Comparison of ENCODE assay signal across 19 cellular contexts in the genomic region with DNA sequence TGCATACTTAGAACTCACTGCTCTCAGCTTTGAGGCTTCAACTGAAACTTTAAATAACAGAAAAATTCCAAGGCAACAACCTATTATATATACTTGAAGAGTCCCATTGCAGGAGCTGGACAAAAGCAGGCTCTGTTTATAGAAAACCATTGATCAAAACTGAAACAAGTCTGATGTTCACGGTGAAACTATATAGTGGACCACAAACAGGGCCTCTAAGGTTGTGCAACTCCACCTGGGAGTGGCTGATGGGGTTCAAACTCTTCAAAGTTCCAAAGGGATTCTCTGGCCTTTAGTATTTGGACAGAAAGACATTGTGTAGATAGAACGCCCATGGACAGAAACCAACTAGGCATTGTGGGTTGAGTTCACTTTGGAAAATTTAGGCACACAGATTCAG.
DNase-seq lines count a peak whose midpoint lies in the region; ATAC-seq, FAIRE-seq and TF ChIP-seq lines count a peak whose summit lies in the region.
"Had no signal": no experiment of that assay in that cellular context is flagged by ENCODE, and none has a peak within 500 bp of the region (broad histone marks: within the 10 kb centered on the region; RNA-seq: fewer than 3 reads in every experiment).

No MANE protein-coding gene starts in this region.

- H3K79me2 ChIP-seq in HepG2 (ENCODE audit: insufficient read depth, low read length), result no peaks in the 10 kb centered on the region

- no peaks in the 10 kb centered on the region for H3K9me3 Mint-ChIP-seq in activated CD8-positive, alpha-beta T cell treated with anti-CD3 and anti-CD28 coated beads, Interleukin-2, amount 10 ng/mL, durations not matched to agents 7 days and 5 days (ENCODE audit: insufficient read depth)
- H3K9me3 Mint-ChIP-seq in HFFc6, result no peaks in the 10 kb centered on the region; the same call in 1 of the 2 replicates
- H3K9me3 Mint-ChIP-seq: CD8-positive, alpha-beta T cell had no signal

- 0% methylated on average over 2 of the region's 2 CpGs for WGBS in HepG2 (ENCODE audit: low lambda C conversion rate)
- 77% methylated on average over 2 of the region's 2 CpGs for WGBS in right lobe of liver (ENCODE audit: insufficient coverage, low coverage, low lambda C conversion rate, missing lambda C conversion rate)

- no peak overlapping the region for H3K27ac Mint-ChIP-seq in activated CD8-positive, alpha-beta T cell treated with anti-CD3 and anti-CD28 coated beads, Interleukin-2, amount 10 ng/mL, durations not matched to agents 7 days and 5 days
- no peak overlapping the region for H3K27ac Mint-ChIP-seq in HFFc6
- H3K27ac Mint-ChIP-seq: CD8-positive, alpha-beta T cell; T-helper 17 cell had no signal

- BruUV-seq in HepG2 (replicated peaks; lab: Mats Ljungman, UMichigan), result no TSS peak

- H3K9me3 ChIP-seq in HepG2 (ENCODE audit: low read length) (no peaks in the 10 kb centered on the region), right lobe of liver (no peaks in the 10 kb centered on the region)

- H3K27ac ChIP-seq in HepG2 (ENCODE audit: extremely low read length, insufficient read depth, low read length) (no peak overlapping the region), right lobe of liver (no peak overlapping the region)
- H3K27ac ChIP-seq: 22Rv1 had no signal

- no peaks in the 10 kb centered on the region for H3K36me3 Mint-ChIP-seq in activated CD8-positive, alpha-beta T cell treated with anti-CD3 and anti-CD28 coated beads, Interleukin-2, amount 10 ng/mL, durations not matched to agents 7 days and 5 days (ENCODE audit: low read depth)
- no peaks in the 10 kb centered on the region for H3K36me3 Mint-ChIP-seq in HFFc6 (ENCODE audit: low read depth)
- H3K36me3 Mint-ChIP-seq: CD8-positive, alpha-beta T cell had no signal

- CTCF ChIA-PET in HepG2 (lab: Yijun Ruan, JAX; ENCODE audit: low intra/inter-chr PET ratio, low total read pairs), result no interaction called here
- CTCF ChIA-PET in activated CD8-positive, alpha-beta T cell treated with anti-CD3 and anti-CD28 coated beads, Interleukin-2, amount 10 ng/mL, durations not matched to agents 7 days and 5 days (lab: Charles Lee), result no interaction called here

- no peak overlapping the region for H3K9ac ChIP-seq in HepG2 (ENCODE audit: insufficient read depth, low read depth, low read length)

- H3K4me3 Mint-ChIP-seq in activated CD8-positive, alpha-beta T cell treated with anti-CD3 and anti-CD28 coated beads, Interleukin-2, amount 10 ng/mL, durations not matched to agents 7 days and 5 days, result no peak overlapping the region
- no peak overlapping the region for H3K4me3 Mint-ChIP-seq in HFFc6
- H3K4me3 Mint-ChIP-seq: CD8-positive, alpha-beta T cell; T-helper 17 cell had no signal

- H3K4me1 ChIP-seq in HepG2 (ENCODE audit: insufficient read depth, low read length) (no peaks in the 10 kb centered on the region), right lobe of liver (no peaks in the 10 kb centered on the region)

- no peak overlapping the region for H2AFZ ChIP-seq in HepG2 (ENCODE audit: low read length)

- no peaks in the 10 kb centered on the region for H4K20me1 ChIP-seq in HepG2 (ENCODE audit: insufficient read depth, low read length)

- no peak for TF ChIP-seq EP300 in HepG2 (IDR thresholded peaks at IDR 0.05; ENCODE audit: low read depth in 2 of 2, low read length in 2 of 2)
- no peak for TF ChIP-seq EP300 in HepG2 (CRISPR knock-in tag; IDR thresholded peaks at IDR 0.05; ENCODE audit: borderline replicate concordance)

- no peaks in the 10 kb centered on the region for H3K4me1 Mint-ChIP-seq in activated CD8-positive, alpha-beta T cell treated with anti-CD3 and anti-CD28 coated beads, Interleukin-2, amount 10 ng/mL, durations not matched to agents 7 days and 5 days (ENCODE audit: low read depth)
- H3K4me1 Mint-ChIP-seq in HFFc6 (ENCODE audit: low read depth), result no peaks in the 10 kb centered on the region
- H3K4me1 Mint-ChIP-seq: T-helper 17 cell had no signal

- intact Hi-C loops in HepG2 (cut with micrococcal nuclease; ENCODE audit: unreplicated experiment) (no loop called here), right lobe of liver (cut with DNase I) (no loop called here)

- H3K27me3 Mint-ChIP-seq in activated CD8-positive, alpha-beta T cell treated with anti-CD3 and anti-CD28 coated beads, Interleukin-2, amount 10 ng/mL, durations not matched to agents 7 days and 5 days (ENCODE audit: low read depth), result no peaks in the 10 kb centered on the region
- H3K27me3 Mint-ChIP-seq in HFFc6 (ENCODE audit: insufficient read depth), result no peaks in the 10 kb centered on the region; the same call in none of the 2 replicates
- H3K27me3 Mint-ChIP-seq: T-helper 17 cell had no signal

- POLR2A ChIA-PET in HepG2 (lab: Yijun Ruan, JAX), result no interaction called here
- POLR2A ChIA-PET in activated CD8-positive, alpha-beta T cell treated with anti-CD3 and anti-CD28 coated beads, Interleukin-2, amount 10 ng/mL, durations not matched to agents 7 days and 5 days (lab: Charles Lee), result no interaction called here

- no peak for TF ChIP-seq POLR2A in HepG2 (IDR thresholded peaks at IDR 0.05; ENCODE audit: insufficient read depth in 1 of 2, low read depth in 2 of 2, low read length in 2 of 2)
- no peak for TF ChIP-seq POLR2A in right lobe of liver (IDR thresholded peaks at IDR 0.05)

- H3K36me3 ChIP-seq in HepG2 (replicated peaks in 1 of 2; ENCODE audit: control insufficient read depth in 1 of 2, insufficient read depth in 2 of 2, low read length in 2 of 2) (no peaks in the 10 kb centered on the region), right lobe of liver (no peaks in the 10 kb centered on the region)

- TF ChIP-seq RAD21 in HepG2 (CRISPR knock-in tag; IDR thresholded peaks at IDR 0.05), result no peak

- in situ Hi-C loops in HepG2 (cut with HindIII; ENCODE audit: extremely low pct_ligation_motif_present, low pct_unique_long_range_greater_than_20kb), result no loop called here

- TF ChIP-seq CTCF in HepG2 (CRISPR knock-in tag; IDR thresholded peaks at IDR 0.05) (no peak), right lobe of liver (IDR thresholded peaks at IDR 0.05) (no peak), HFFc6 (IDR thresholded peaks at IDR 0.05) (no peak)

- no peak overlapping the region for H3K4me2 ChIP-seq in HepG2 (ENCODE audit: low read depth, low read length)

- no peak for DNase-seq in HepG2 (ENCODE audit: low spot score)
- no peak for DNase-seq in right lobe of liver
- DNase-seq in GM03348 (ENCODE audit: low spot score), result no peak
- DNase-seq in activated CD8-positive, alpha-beta T cell treated with anti-CD3 and anti-CD28 coated beads, Interleukin-2, amount 10 ng/mL, durations not matched to agents 7 days and 5 days, result no peak
- no peak for DNase-seq in HFFc6
- DNase-seq in activated CD4-positive, CD25-positive, alpha-beta regulatory T cell treated with anti-CD3 and anti-CD28 coated beads, Interleukin-2, amount 50 U/mL, for 72 hours, result no peak
- DNase-seq: CD8-positive, alpha-beta T cell; DND-41; GDM1; KG1; NCI-H1092; NCI-H345; NCI-H69; T-helper 17 cell had no signal

- no peak for FAIRE-seq in HepG2 (lab: Jason Lieb, UNC)

- H3K4me3 ChIP-seq in HepG2 (replicated peaks in 1 of 3; ENCODE audit: insufficient read depth in 1 of 3, low read depth in 2 of 3, low read length in 3 of 3) (no peak overlapping the region), right lobe of liver (no peak overlapping the region)

- H3K27me3 ChIP-seq in HepG2 (ENCODE audit: control insufficient read depth in 1 of 2, insufficient read depth in 2 of 2, low read length in 2 of 2) (no peaks in the 10 kb centered on the region; a peak in 1 of 5 replicates), right lobe of liver (no peaks in the 10 kb centered on the region)

- ATAC-seq in HepG2, result no peak
- no peak for ATAC-seq in right lobe of liver
- ATAC-seq in HG02642 (IDR thresholded peaks at IDR 0.05; ENCODE audit: poor library complexity, unreplicated experiment), result peak; percentile 44
- ATAC-seq in HG03342 (IDR thresholded peaks at IDR 0.05; ENCODE audit: unreplicated experiment), result peak; percentile 42
- ATAC-seq in activated CD8-positive, alpha-beta T cell treated with anti-CD3 and anti-CD28 coated beads, Interleukin-2, amount 10 ng/mL, durations not matched to agents 7 days and 5 days, result no peak
- ATAC-seq: CD8-positive, alpha-beta T cell; HCT116; Right ventricle myocardium inferior; T-helper 17 cell had no signal

TF ChIP-seq in HepG2, 621 proteins besides CTCF, POLR2A, EP300 and RAD21:
- no peak for TF ChIP-seq FOXA1 (IDR thresholded peaks at IDR 0.05)
- no peak for TF ChIP-seq FOXA1 (CRISPR knock-in tag; IDR thresholded peaks at IDR 0.05)
- TF ChIP-seq RFX3 (CRISPR knock-in tag; IDR thresholded peaks at IDR 0.05), result no peak
- TF ChIP-seq HNRNPH1 (optimal IDR thresholded peaks at IDR 0.05; ENCODE audit: low read depth, low read length), result no peak
- TF ChIP-seq CEBPB (IDR thresholded peaks at IDR 0.05; ENCODE audit: borderline replicate concordance, low read depth, low read length), result peak; percentile 51; the same call in 1 of the 2 replicates
- no peak for TF ChIP-seq NCOR1 (IDR thresholded peaks at IDR 0.05; ENCODE audit: borderline replicate concordance, low read length)
- no peak for TF ChIP-seq ZNF350 (CRISPR knock-in tag; IDR thresholded peaks at IDR 0.05; ENCODE audit: borderline replicate concordance, low read depth)
- TF ChIP-seq ZKSCAN5 (CRISPR knock-in tag; IDR thresholded peaks at IDR 0.05), result no peak

Comparison
In these comparisons a context has a peak if more than half of its experiments do, and no peak if none do; other contexts are left out.
1. ATAC-seq: peak in HG02642 (single experiment) and HG03342 (single experiment); none in HepG2 (single experiment), right lobe of liver (0 of 4) and activated CD8-positive, alpha-beta T cell treated with anti-CD3 and anti-CD28 coated beads, Interleukin-2, amount 10 ng/mL, durations not matched to agents 7 days and 5 days (single experiment).